ENCODE assay signal across 19 cellular contexts in the genomic region with DNA sequence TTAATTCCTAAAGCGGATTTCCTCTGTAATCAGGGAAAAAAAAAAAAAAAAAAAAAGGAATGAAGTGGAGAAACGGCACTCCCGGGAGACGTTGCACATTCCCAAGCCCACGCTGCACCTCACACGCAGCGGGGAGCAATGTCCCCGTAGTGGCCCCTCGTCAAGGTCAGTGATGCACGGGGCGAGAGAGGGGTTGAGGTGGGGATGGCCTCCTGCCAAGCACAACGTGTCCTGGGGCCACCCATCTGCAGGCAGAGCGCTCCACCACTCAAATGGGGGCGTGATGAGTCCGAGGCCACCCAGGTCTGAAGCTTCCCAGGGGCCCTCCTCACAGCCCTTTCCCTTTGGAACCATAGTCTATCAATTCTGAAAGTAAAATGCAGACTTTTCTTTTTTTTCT. TPM values are rescaled to one million over a fixed set of nuclear protein-coding genes. Genes with fewer than 3 reads are reported as not detected.
A peak's percentile ranks its signal among the peaks of the same experiment; 100 is the strongest.
DNase-seq lines count a peak whose midpoint lies in the region; ATAC-seq and TF ChIP-seq lines count a peak whose summit lies in the region.
"Had no signal": no experiment of that assay in that cellular context is flagged by ENCODE, and none has a peak within 500 bp of the region (broad histone marks: within the 10 kb centered on the region; RNA-seq: fewer than 3 reads in every experiment).

No MANE protein-coding gene starts in this region.

- DNase-seq in osteoblast (ENCODE audit: insufficient read length, low spot score, missing footprints) (peak; percentile 69), immature natural killer cell (no peak), hepatic stellate cell (ENCODE audit: low spot score) (no peak), nucleus accumbens (lab: John Stamatoyannopoulos, UW) (no peak), DMS79 treated with DMSO at 0.1 percent for 48 hours (lab: John Stamatoyannopoulos, UW) (no peak)
- DNase-seq: COR-L47, DMS153, H7, MG63, NCI-H1092, NCI-H226, NCI-H526, SHP77 had no signal

- H3K4me2 ChIP-seq in osteoblast (ENCODE audit: insufficient read depth, low read length) = no peak overlapping the region
- H3K4me2 ChIP-seq: KMS-11 had no signal

- CTCF ChIA-PET in HEK293 (lab: Yijun Ruan, JAX) = no interaction called here

- no peak overlapping the region for H3K27ac Mint-ChIP-seq in immature natural killer cell
- H3K27ac Mint-ChIP-seq: CD14-positive monocyte had no signal

- no peaks in the 10 kb centered on the region for H3K4me1 Mint-ChIP-seq in immature natural killer cell
- H3K4me1 Mint-ChIP-seq: CD14-positive monocyte had no signal

- H3K27ac ChIP-seq in ACC112 (ENCODE audit: low read depth, low read length) (no peak overlapping the region), HEK293 (ENCODE audit: extremely low read depth, low read depth, low read length) (no peak overlapping the region), osteoblast (ENCODE audit: low read depth, low read length) (no peak overlapping the region)
- H3K27ac ChIP-seq: KMS-11 had no signal

- no peaks in the 10 kb centered on the region for H3K36me3 Mint-ChIP-seq in immature natural killer cell
- H3K36me3 Mint-ChIP-seq: CD14-positive monocyte had no signal

- H3K27me3 Mint-ChIP-seq in immature natural killer cell (ENCODE audit: low read depth in 3 of 3) = no peaks in the 10 kb centered on the region

- H3K4me1 ChIP-seq in ACC112 (ENCODE audit: control insufficient read depth, insufficient read depth, low read length, unreplicated experiment) (peaks cover 5% of the 10 kb centered on the region), HEK293 (ENCODE audit: control insufficient read depth, insufficient read depth, low read length) (no peaks in the 10 kb centered on the region), osteoblast (ENCODE audit: insufficient read depth, low read length) (no peaks in the 10 kb centered on the region)

- no peak overlapping the region for H3K4me3 Mint-ChIP-seq in immature natural killer cell
- H3K4me3 Mint-ChIP-seq: CD14-positive monocyte had no signal

- H3K9me3 Mint-ChIP-seq in immature natural killer cell = no peaks in the 10 kb centered on the region

- POLR2A ChIA-PET in HEK293 (lab: Yijun Ruan, JAX) = no interaction called here

- H2AFZ ChIP-seq in ACC112 (ENCODE audit: low read length, unreplicated experiment) (no peak overlapping the region), osteoblast (ENCODE audit: low read length) (peak overlapping the region; percentile 51)

- H3K79me2 ChIP-seq in ACC112 (ENCODE audit: control insufficient read depth, insufficient read depth, low read length, unreplicated experiment) = no peaks in the 10 kb centered on the region
- H3K79me2 ChIP-seq in osteoblast (ENCODE audit: insufficient read depth, low read length) = no peaks in the 10 kb centered on the region

- H4K20me1 ChIP-seq in osteoblast (ENCODE audit: insufficient read depth, low read length) = no peaks in the 10 kb centered on the region

- no peaks in the 10 kb centered on the region for H3K36me3 ChIP-seq in ACC112 (ENCODE audit: insufficient read depth, low read length)
- H3K36me3 ChIP-seq in HEK293 (ENCODE audit: control insufficient read depth in 2 of 2, insufficient read depth in 1 of 2, low read length in 2 of 2) = no peaks in the 10 kb centered on the region
- H3K36me3 ChIP-seq in osteoblast (ENCODE audit: insufficient read depth, low read length) = no peaks in the 10 kb centered on the region
- H3K36me3 ChIP-seq: MG63 had no signal

- H3K4me3 ChIP-seq in ACC112 (ENCODE audit: low read depth, low read length) (peak overlapping the region; percentile 59), HEK293 (ENCODE audit: low read depth, low read length) (no peak overlapping the region), osteoblast (ENCODE audit: insufficient read depth, low read length) (no peak overlapping the region)
- H3K4me3 ChIP-seq: MG63 had no signal

- ATAC-seq in esophagus mucosa = peak; percentile 31
- ATAC-seq: HepG2 had no signal

- H3K27me3 ChIP-seq in ACC112 (ENCODE audit: insufficient read depth, low read length) (no peaks in the 10 kb centered on the region), osteoblast (ENCODE audit: insufficient read depth, low read length) (peaks cover 8% of the 10 kb centered on the region)
- H3K27me3 ChIP-seq: MG63 had no signal

- H3K9me3 ChIP-seq in HEK293 (ENCODE audit: control insufficient read depth, insufficient read depth, low read depth, low read length) = no peaks in the 10 kb centered on the region
- H3K9me3 ChIP-seq in osteoblast (ENCODE audit: low read depth, low read length) = no peaks in the 10 kb centered on the region
- H3K9me3 ChIP-seq: MG63 had no signal

- TF ChIP-seq CTCF in HEK293 (tag by site-specific recombination; IDR thresholded peaks at IDR 0.05) = no peak
- no peak for TF ChIP-seq CTCF in osteoblast (IDR thresholded peaks at IDR 0.05; ENCODE audit: extremely low read depth, low read depth, low read length)

TF ChIP-seq in HEK293, 187 proteins besides CTCF, POLR2A, EP300 and RAD21 (continues in another document):
- TF ChIP-seq, protein P1, sequence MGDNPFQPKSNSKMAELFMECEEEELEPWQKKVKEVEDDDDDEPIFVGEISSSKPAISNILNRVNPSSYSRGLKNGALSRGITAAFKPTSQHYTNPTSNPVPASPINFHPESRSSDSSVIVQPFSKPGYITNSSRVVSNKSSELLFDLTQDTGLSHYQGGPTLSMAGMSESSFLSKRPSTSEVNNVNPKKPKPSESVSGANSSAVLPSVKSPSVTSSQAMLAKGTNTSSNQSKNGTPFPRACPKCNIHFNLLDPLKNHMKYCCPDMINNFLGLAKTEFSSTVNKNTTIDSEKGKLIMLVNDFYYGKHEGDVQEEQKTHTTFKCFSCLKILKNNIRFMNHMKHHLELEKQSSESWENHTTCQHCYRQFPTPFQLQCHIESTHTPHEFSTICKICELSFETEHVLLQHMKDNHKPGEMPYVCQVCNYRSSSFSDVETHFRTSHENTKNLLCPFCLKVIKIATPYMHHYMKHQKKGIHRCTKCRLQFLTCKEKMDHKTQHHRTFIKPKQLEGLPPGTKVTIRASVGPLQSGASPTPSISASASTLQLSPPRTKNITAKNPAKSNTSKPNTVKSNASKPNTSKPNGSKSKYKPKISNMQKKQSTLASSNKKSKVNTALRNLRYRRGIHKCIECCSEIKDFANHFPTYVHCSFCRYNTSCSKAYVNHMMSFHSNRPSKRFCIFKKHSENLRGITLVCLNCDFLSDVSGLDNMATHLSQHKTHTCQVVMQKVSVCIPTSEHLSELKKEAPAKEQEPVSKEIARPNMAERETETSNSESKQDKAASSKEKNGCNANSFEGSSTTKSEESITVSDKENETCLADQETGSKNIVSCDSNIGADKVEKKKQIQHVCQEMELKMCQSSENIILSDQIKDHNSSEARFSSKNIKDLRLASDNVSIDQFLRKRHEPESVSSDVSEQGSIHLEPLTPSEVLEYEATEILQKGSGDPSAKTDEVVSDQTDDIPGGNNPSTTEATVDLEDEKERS (tag by site-specific recombination; IDR thresholded peaks at IDR 0.05) = no peak
- TF ChIP-seq ZBTB20 (tag by site-specific recombination; IDR thresholded peaks at IDR 0.05) = no peak
- TF ChIP-seq ZFHX2 (tag by site-specific recombination; conservative IDR thresholded peaks at IDR 0.05) = peak; percentile 21; the same call in 1 of the 2 replicates
- TF ChIP-seq TRIM28 (IDR thresholded peaks at IDR 0.05; ENCODE audit: borderline replicate concordance, low read length) = no peak
- TF ChIP-seq, protein P2, sequence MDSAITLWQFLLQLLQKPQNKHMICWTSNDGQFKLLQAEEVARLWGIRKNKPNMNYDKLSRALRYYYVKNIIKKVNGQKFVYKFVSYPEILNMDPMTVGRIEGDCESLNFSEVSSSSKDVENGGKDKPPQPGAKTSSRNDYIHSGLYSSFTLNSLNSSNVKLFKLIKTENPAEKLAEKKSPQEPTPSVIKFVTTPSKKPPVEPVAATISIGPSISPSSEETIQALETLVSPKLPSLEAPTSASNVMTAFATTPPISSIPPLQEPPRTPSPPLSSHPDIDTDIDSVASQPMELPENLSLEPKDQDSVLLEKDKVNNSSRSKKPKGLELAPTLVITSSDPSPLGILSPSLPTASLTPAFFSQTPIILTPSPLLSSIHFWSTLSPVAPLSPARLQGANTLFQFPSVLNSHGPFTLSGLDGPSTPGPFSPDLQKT (IDR thresholded peaks at IDR 0.05; ENCODE audit: borderline replicate concordance, low read depth, low read length) = no peak
- TF ChIP-seq ZNF658 (tag by site-specific recombination; IDR thresholded peaks at IDR 0.05) = no peak
- no peak for TF ChIP-seq ZFP37 (tag by site-specific recombination; IDR thresholded peaks at IDR 0.05)
- peak; percentile 76 for TF ChIP-seq GLIS1 (tag by site-specific recombination; IDR thresholded peaks at IDR 0.05)
- TF ChIP-seq GLIS2 (tag by site-specific recombination; IDR thresholded peaks at IDR 0.05) = 0 out of 2 replicates have a peak, but pooled peaks have one; percentile 17
- TF ChIP-seq KLF7 (tag by site-specific recombination; IDR thresholded peaks at IDR 0.05; ENCODE audit: borderline replicate concordance) = no peak
- TF ChIP-seq, protein P3, sequence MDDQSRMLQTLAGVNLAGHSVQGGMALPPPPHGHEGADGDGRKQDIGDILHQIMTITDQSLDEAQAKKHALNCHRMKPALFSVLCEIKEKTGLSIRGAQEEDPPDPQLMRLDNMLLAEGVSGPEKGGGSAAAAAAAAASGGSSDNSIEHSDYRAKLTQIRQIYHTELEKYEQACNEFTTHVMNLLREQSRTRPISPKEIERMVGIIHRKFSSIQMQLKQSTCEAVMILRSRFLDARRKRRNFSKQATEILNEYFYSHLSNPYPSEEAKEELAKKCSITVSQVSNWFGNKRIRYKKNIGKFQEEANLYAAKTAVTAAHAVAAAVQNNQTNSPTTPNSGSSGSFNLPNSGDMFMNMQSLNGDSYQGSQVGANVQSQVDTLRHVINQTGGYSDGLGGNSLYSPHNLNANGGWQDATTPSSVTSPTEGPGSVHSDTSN (CRISPR knock-in tag; IDR thresholded peaks at IDR 0.05) = no peak
- TF ChIP-seq ZNF23 (tag by site-specific recombination; IDR thresholded peaks at IDR 0.05; ENCODE audit: borderline replicate concordance) = no peak
- TF ChIP-seq ZNF549 (tag by site-specific recombination; IDR thresholded peaks at IDR 0.05) = no peak
- no peak for TF ChIP-seq ZNF521 (tag by site-specific recombination; IDR thresholded peaks at IDR 0.05)
- no peak for TF ChIP-seq ZNF114 (tag by site-specific recombination; IDR thresholded peaks at IDR 0.05)

RNA-seq across cellular contexts. Expression of gene PLK5, which starts 15.1 kb away (rescaled TPM):
- total RNA-seq in esophagus mucosa (not detected), osteoblast (under 0.01 TPM in 1 of 2 replicates, not detected in the other)
- polyA plus RNA-seq in immature natural killer cell = not detected
- total RNA-seq: HepG2 had no signal
- polyA plus RNA-seq: CD14-positive monocyte, HepG2 had no signal

RNA-seq across cellular contexts. Expression of gene ADAMTSL5, which starts 26.2 kb away (rescaled TPM):
- total RNA-seq in esophagus mucosa (6.7 TPM), osteoblast (0.29 and 1.1 TPM in 2 replicates)
- polyA plus RNA-seq in immature natural killer cell = under 1 TPM in 1 of 3 donors, not detected in 2; 0.43 TPM
- polyA plus RNA-seq: CD14-positive monocyte had no signal

RNA-seq across cellular contexts. Expression of gene MEX3D, which starts 29.1 kb away (rescaled TPM):
- total RNA-seq in esophagus mucosa (17.8 TPM), osteoblast (38.0 and 47.0 TPM in 2 replicates)
- polyA plus RNA-seq in immature natural killer cell = under 1 TPM in 1 of 3 donors, not detected in 2; 0.21 TPM

RNA-seq across cellular contexts. Expression of gene REEP6, which starts 48.0 kb away (rescaled TPM):
- total RNA-seq in esophagus mucosa (8.5 TPM), osteoblast (1.2 and 1.8 TPM in 2 replicates)
- 1 to 10 TPM; 4.0 to 7.1 (median 6.4) TPM for polyA plus RNA-seq in immature natural killer cell

RNA-seq across cellular contexts. Expression of gene PCSK4, which starts 48.8 kb away (rescaled TPM):
- total RNA-seq in esophagus mucosa (1.2 TPM), osteoblast (1.4 and 2.4 TPM in 2 replicates)
- polyA plus RNA-seq in immature natural killer cell = under 1 TPM in 2 of 3 donors, not detected in 1; 0.25 to 0.33 TPM
